In the genomic region with DNA sequence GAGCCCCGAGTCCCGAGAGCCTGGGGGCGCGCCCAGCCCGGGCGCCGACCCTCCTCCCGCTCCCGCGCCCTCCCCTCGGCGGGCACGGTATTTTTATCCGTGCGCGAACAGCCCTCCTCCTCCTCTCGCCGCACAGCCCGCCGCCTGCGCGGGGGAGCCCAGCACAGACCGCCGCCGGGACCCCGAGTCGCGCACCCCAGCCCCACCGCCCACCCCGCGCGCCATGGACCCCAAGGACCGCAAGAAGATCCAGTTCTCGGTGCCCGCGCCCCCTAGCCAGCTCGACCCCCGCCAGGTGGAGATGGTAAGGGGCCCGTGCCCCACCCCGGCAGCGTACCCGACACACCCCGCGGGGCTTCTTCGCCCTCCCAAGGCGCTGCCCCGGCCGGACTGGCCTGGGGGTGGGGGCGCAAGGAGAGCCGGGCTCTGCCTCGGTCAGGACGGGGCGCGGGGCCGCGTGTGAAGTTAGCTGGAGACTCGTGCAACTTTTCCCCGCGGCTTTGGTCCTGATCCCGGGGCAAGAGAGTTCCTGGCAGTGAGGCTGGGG, we compare ENCODE assay signal across 12 cellular contexts. TPM values are rescaled to one million over a fixed set of nuclear protein-coding genes. Genes with fewer than 3 reads are reported as not detected.
DNase-seq lines count a peak whose midpoint lies in the region; ATAC-seq and TF ChIP-seq lines count a peak whose summit lies in the region.
"Had no signal": no experiment of that assay in that cellular context is flagged by ENCODE, and none has a peak within 500 bp of the region (broad histone marks: within the 10 kb centered on the region; RNA-seq: fewer than 3 reads in every experiment).

No MANE protein-coding gene starts in this region.

- no peak overlapping the region for H4K8ac ChIP-seq in neuronal stem cell (ENCODE audit: low read depth, low read length)

- BruUV-seq in A673 (replicated peaks; lab: Mats Ljungman, UMichigan) (no TSS peak), PC-3 (replicated peaks; lab: Mats Ljungman, UMichigan) (no TSS peak)

- DNase-seq in A673 (ENCODE audit: low spot score) (no peak), PC-3 (no peak), fibroblast of lung (ENCODE audit: low read depth in 2 of 2) (no peak), neuronal stem cell (ENCODE audit: low spot score) (no peak), RKO (ENCODE audit: low spot score) (no peak), OCI-M1 (lab: John Stamatoyannopoulos, UW) (no peak)
- no peak for DNase-seq in activated CD8-positive, alpha-beta T cell treated with anti-CD3 and anti-CD28 coated beads, Interleukin-2, amount 10 ng/mL, durations not matched to agents 7 days and 5 days
- DNase-seq: cerebellar nuclear complex, NCI-H510A treated with DMSO at 0.1 percent for 48 hours had no signal

- H3K27ac ChIP-seq in A673 (ENCODE audit: low read depth, low read length, poor library complexity, severe bottlenecking): no peak overlapping the region
- no peak overlapping the region for H3K27ac ChIP-seq in PC-3 (ENCODE audit: low read length)
- no peak overlapping the region for H3K27ac ChIP-seq in fibroblast of lung (ENCODE audit: insufficient read depth, low read length)
- no peak overlapping the region for H3K27ac ChIP-seq in neuronal stem cell (replicated peaks; ENCODE audit: low read length)

- CTCF ChIA-PET in A673 (lab: Charles Lee): interaction anchor here (0.6 to 0.8 kb wide), 2 partner anchors 80 to 128 kb away, joined by 3 to 5 read pairs; no protein-coding TSS in a partner anchor
- CTCF ChIA-PET in PC-3 (lab: Charles Lee): interaction anchor here (0.6 to 0.7 kb wide), 2 partner anchors 80 to 126 kb away, joined by 3 to 6 read pairs; no protein-coding TSS in a partner anchor
- CTCF ChIA-PET in activated CD8-positive, alpha-beta T cell treated with anti-CD3 and anti-CD28 coated beads, Interleukin-2, amount 10 ng/mL, durations not matched to agents 7 days and 5 days (lab: Charles Lee): interaction anchor here (1.5 to 8.9 kb wide), 3 partner anchors 24 to 353 kb away, joined by 4 to 156 read pairs (median 105); a partner anchor contains a TSS

- H3K9me2 ChIP-seq in PC-3 (replicated peaks; ENCODE audit: low read length): no peaks in the 10 kb centered on the region

- H4K20me1 ChIP-seq in PC-3 (ENCODE audit: low read length): no peaks in the 10 kb centered on the region
- no peaks in the 10 kb centered on the region for H4K20me1 ChIP-seq in fibroblast of lung (ENCODE audit: control insufficient read depth, extremely low read depth, insufficient read depth, low read length)

- H3K36me3 Mint-ChIP-seq in activated CD8-positive, alpha-beta T cell treated with anti-CD3 and anti-CD28 coated beads, Interleukin-2, amount 10 ng/mL, durations not matched to agents 7 days and 5 days (ENCODE audit: low read depth): no peaks in the 10 kb centered on the region
- H3K36me3 Mint-ChIP-seq: CD14-positive monocyte had no signal

- intact Hi-C loops in A673 (cut with micrococcal nuclease; ENCODE audit: unreplicated experiment): no loop called here
- intact Hi-C loops in PC-3 (cut with micrococcal nuclease): no loop called here

- no peaks in the 10 kb centered on the region for H3K79me1 ChIP-seq in neuronal stem cell (ENCODE audit: low read depth, low read length)

- peaks cover 53% of the 10 kb centered on the region for H3K27me3 Mint-ChIP-seq in activated CD8-positive, alpha-beta T cell treated with anti-CD3 and anti-CD28 coated beads, Interleukin-2, amount 10 ng/mL, durations not matched to agents 7 days and 5 days (ENCODE audit: low read depth)

- peak overlapping the region; percentile 71 for H3K4me2 ChIP-seq in PC-3 (ENCODE audit: low read length)
- H3K4me2 ChIP-seq in fibroblast of lung (ENCODE audit: extremely low read depth, insufficient read depth, low read length): peak overlapping the region; percentile 13
- H3K4me2 ChIP-seq in neuronal stem cell (ENCODE audit: insufficient read depth, low read length, poor library complexity, severe bottlenecking): peak overlapping the region; percentile 89

- no peak overlapping the region for H3K27ac Mint-ChIP-seq in activated CD8-positive, alpha-beta T cell treated with anti-CD3 and anti-CD28 coated beads, Interleukin-2, amount 10 ng/mL, durations not matched to agents 7 days and 5 days
- H3K27ac Mint-ChIP-seq: T-helper 2 cell treated with Interferon-gamma antibody and Interleukin-4, amounts not matched to agents 5 μg/mL and 100 μg/mL, for 36 hours had no signal

- POLR2A ChIA-PET in A673 (lab: Charles Lee; ENCODE audit: low non-redundant PET) (no interaction called here), PC-3 (lab: Charles Lee; ENCODE audit: unreplicated experiment) (no interaction called here)
- POLR2A ChIA-PET in activated CD8-positive, alpha-beta T cell treated with anti-CD3 and anti-CD28 coated beads, Interleukin-2, amount 10 ng/mL, durations not matched to agents 7 days and 5 days (lab: Charles Lee): no interaction called here

- no peak overlapping the region for H3K23ac ChIP-seq in neuronal stem cell (ENCODE audit: low read depth, low read length, poor library complexity)

- TF ChIP-seq CTCF in A673 (conservative IDR thresholded peaks at IDR 0.05; ENCODE audit: low read depth, low read length) (no peak), PC-3 (conservative IDR thresholded peaks at IDR 0.05; ENCODE audit: low read depth, low read length) (no peak), fibroblast of lung (conservative IDR thresholded peaks at IDR 0.05 in 1 of 2, IDR thresholded peaks at IDR 0.05 in 1 of 2; ENCODE audit: low read depth in 1 of 2, low read length in 2 of 2) (no peak)

- H3K4me3 ChIP-seq in A673 (ENCODE audit: low read depth, low read length, poor library complexity, severe bottlenecking) (peak overlapping the region; percentile 52), PC-3 (ENCODE audit: low read length) (peak overlapping the region; percentile 53), fibroblast of lung (replicated peaks in 1 of 4; ENCODE audit: control extremely low read depth in 1 of 4, insufficient read depth in 1 of 4, low read depth in 3 of 4, low read length in 4 of 4) (peak overlapping the region in 1 of 4 experiments; percentile 38), neuronal stem cell (ENCODE audit: low read length in 2 of 2) (peak overlapping the region; percentile 40 to 77)

- no peak overlapping the region for H4K91ac ChIP-seq in neuronal stem cell (ENCODE audit: low read depth, low read length, poor library complexity)

- no peak overlapping the region for H3K4ac ChIP-seq in neuronal stem cell (ENCODE audit: low read length)

- H3K79me2 ChIP-seq in PC-3 (ENCODE audit: low read length) (no peaks in the 10 kb centered on the region), fibroblast of lung (ENCODE audit: control insufficient read depth, insufficient read depth, low read length) (no peaks in the 10 kb centered on the region)

- no peak overlapping the region for H2BK120ac ChIP-seq in neuronal stem cell (ENCODE audit: low read depth, low read length)

- H3K9me3 ChIP-seq in A673 (ENCODE audit: low read depth, low read length, poor library complexity, severe bottlenecking): no peaks in the 10 kb centered on the region
- no peaks in the 10 kb centered on the region for H3K9me3 ChIP-seq in PC-3 (ENCODE audit: low read length)
- H3K9me3 ChIP-seq in fibroblast of lung (ENCODE audit: control insufficient read depth, insufficient read depth, low read depth, low read length): no peaks in the 10 kb centered on the region
- no peaks in the 10 kb centered on the region for H3K9me3 ChIP-seq in neuronal stem cell (replicated peaks in 1 of 2; ENCODE audit: control insufficient read depth in 2 of 2, insufficient read depth in 1 of 2, low read depth in 1 of 2, low read length in 2 of 2)

- no peaks in the 10 kb centered on the region for H3K9me3 Mint-ChIP-seq in activated CD8-positive, alpha-beta T cell treated with anti-CD3 and anti-CD28 coated beads, Interleukin-2, amount 10 ng/mL, durations not matched to agents 7 days and 5 days (ENCODE audit: insufficient read depth)
- H3K9me3 Mint-ChIP-seq: T-helper 2 cell treated with Interferon-gamma antibody and Interleukin-4, amounts not matched to agents 5 μg/mL and 100 μg/mL, for 36 hours had no signal

- H3K14ac ChIP-seq in neuronal stem cell (ENCODE audit: low read length): no peak overlapping the region

- H3K9ac ChIP-seq in PC-3 (ENCODE audit: low read length): no peak overlapping the region
- no peak overlapping the region for H3K9ac ChIP-seq in fibroblast of lung (ENCODE audit: insufficient read depth, low read length)
- H3K9ac ChIP-seq in neuronal stem cell (ENCODE audit: low read depth, low read length, poor library complexity): peak overlapping the region; percentile 30

- H3K18ac ChIP-seq in neuronal stem cell (ENCODE audit: low read length): peak overlapping the region; percentile 63

- peak overlapping the region; percentile 10 for H2BK12ac ChIP-seq in neuronal stem cell (ENCODE audit: low read length)

- peaks cover 6% of the 10 kb centered on the region for H3K4me1 ChIP-seq in A673 (ENCODE audit: insufficient read depth, low read length, poor library complexity, severe bottlenecking)
- peaks cover 14% of the 10 kb centered on the region for H3K4me1 ChIP-seq in PC-3 (ENCODE audit: insufficient read depth, low read length)
- no peaks in the 10 kb centered on the region for H3K4me1 ChIP-seq in fibroblast of lung (ENCODE audit: control insufficient read depth, extremely low read depth, insufficient read depth, low read length)
- H3K4me1 ChIP-seq in neuronal stem cell (ENCODE audit: control insufficient read depth in 2 of 2, insufficient read depth in 1 of 2, low read depth in 1 of 2, low read length in 2 of 2): peaks cover 9 to 13% of the 10 kb centered on the region in 2 donors

- peak overlapping the region; percentile 56 for H2AK5ac ChIP-seq in neuronal stem cell (ENCODE audit: low read depth, low read length)

- no peak overlapping the region for H2BK5ac ChIP-seq in neuronal stem cell (ENCODE audit: low read length)

- H3K36me3 ChIP-seq in A673 (ENCODE audit: insufficient read depth, low read length, poor library complexity, severe bottlenecking) (no peaks in the 10 kb centered on the region), PC-3 (ENCODE audit: low read depth, low read length) (no peaks in the 10 kb centered on the region), fibroblast of lung (ENCODE audit: control insufficient read depth, insufficient read depth, low read length) (no peaks in the 10 kb centered on the region), neuronal stem cell (replicated peaks in 1 of 2; ENCODE audit: control insufficient read depth in 2 of 2, insufficient read depth in 2 of 2, low read length in 2 of 2) (no peaks in the 10 kb centered on the region)

- no CpG with 5 or more reads among the region's 60 CpGs for WGBS in neuronal stem cell (ENCODE audit: extremely low coverage in 2 of 2, insufficient read length in 2 of 2, insufficient replicate concordance in 1 of 2), 2 donors

- no peaks in the 10 kb centered on the region for H3F3A ChIP-seq in PC-3 (ENCODE audit: low read length, unreplicated experiment)

- H3K4me3 Mint-ChIP-seq in activated CD8-positive, alpha-beta T cell treated with anti-CD3 and anti-CD28 coated beads, Interleukin-2, amount 10 ng/mL, durations not matched to agents 7 days and 5 days: no peak overlapping the region
- H3K4me3 Mint-ChIP-seq: T-helper 2 cell treated with Interferon-gamma antibody and Interleukin-4, amounts not matched to agents 5 μg/mL and 100 μg/mL, for 36 hours had no signal

- H3K27me3 ChIP-seq in A673 (replicated peaks; ENCODE audit: insufficient read depth, low read depth, low read length, poor library complexity): no peaks in the 10 kb centered on the region
- H3K27me3 ChIP-seq in PC-3 (ENCODE audit: low read length): peaks cover 13% of the 10 kb centered on the region
- peaks cover 56% of the 10 kb centered on the region for H3K27me3 ChIP-seq in fibroblast of lung (ENCODE audit: control insufficient read depth, insufficient read depth, low read length)
- peaks cover 2 to 81% (median 43%) of the 10 kb centered on the region in 3 experiments for H3K27me3 ChIP-seq in neuronal stem cell (ENCODE audit: control insufficient read depth in 3 of 3, insufficient read depth in 3 of 3, low read depth in 1 of 3, low read length in 3 of 3)

- H3K4me1 Mint-ChIP-seq in activated CD8-positive, alpha-beta T cell treated with anti-CD3 and anti-CD28 coated beads, Interleukin-2, amount 10 ng/mL, durations not matched to agents 7 days and 5 days (ENCODE audit: low read depth): peaks cover 35% of the 10 kb centered on the region

- H2AFZ ChIP-seq in PC-3 (ENCODE audit: low read length): peak overlapping the region; percentile 61; the same call in 1 of the 2 replicates
- no peak overlapping the region for H2AFZ ChIP-seq in fibroblast of lung (ENCODE audit: low read length)
- peak overlapping the region; percentile 84 for H2AFZ ChIP-seq in neuronal stem cell (ENCODE audit: low read length)

- ATAC-seq in PC-3 (no peak), GM21423 (IDR thresholded peaks at IDR 0.05; ENCODE audit: unreplicated experiment) (no peak)
- no peak for ATAC-seq in activated CD8-positive, alpha-beta T cell treated with anti-CD3 and anti-CD28 coated beads, Interleukin-2, amount 10 ng/mL, durations not matched to agents 7 days and 5 days

- H2BK15ac ChIP-seq in neuronal stem cell (ENCODE audit: low read length): peak overlapping the region; percentile 42

RNA-seq across cellular contexts. Expression of a gene that starts 0.5 kb away (rescaled TPM):
- 8.2 and 11.7 TPM in 2 replicates for total RNA-seq in A673 (2021)
- total RNA-seq in PC-3 (2014; rRNA removed): 2.9 and 3.1 TPM in 2 replicates
- under 0.01 and 0.26 TPM in 2 replicates for total RNA-seq in fibroblast of lung
- polyA plus RNA-seq in fibroblast of lung: 0.05 TPM in 1 of 2 replicates, not detected in the other
- polyA plus RNA-seq in fibroblast of lung (2012): 0.08 TPM in 1 of 2 replicates, not detected in the other
- not detected in 2 replicates for polyA minus RNA-seq in fibroblast of lung (ENCODE audit: low replicate concordance)
- 0.39 TPM for polyA plus RNA-seq in neuronal stem cell (2013, experiment 1 of 2)
- 0.21 TPM for polyA plus RNA-seq in neuronal stem cell (2013, experiment 2 of 2)
- not detected for total RNA-seq in activated CD8-positive, alpha-beta T cell treated with anti-CD3 and anti-CD28 coated beads, Interleukin-2, amount 10 ng/mL, durations not matched to agents 7 days and 5 days
- polyA plus RNA-seq: CD14-positive monocyte had no signal

RNA-seq across cellular contexts. Expression of a gene that starts 9.7 kb away (rescaled TPM):
- total RNA-seq in A673 (2021) (21.3 and 31.4 TPM in 2 replicates), PC-3 (2014; rRNA removed) (30.5 and 56.4 TPM in 2 replicates), fibroblast of lung (28.0 and 31.7 TPM in 2 replicates)
- polyA plus RNA-seq in fibroblast of lung: 30.4 and 43.1 TPM in 2 replicates
- polyA plus RNA-seq in fibroblast of lung (2012): 24.5 and 28.5 TPM in 2 replicates
- 109 and 119 TPM in 2 replicates for polyA minus RNA-seq in fibroblast of lung (ENCODE audit: low replicate concordance)
- 65.0 TPM for polyA plus RNA-seq in neuronal stem cell (2013, experiment 1 of 2)
- 70.1 TPM for polyA plus RNA-seq in neuronal stem cell (2013, experiment 2 of 2)
- total RNA-seq in activated CD8-positive, alpha-beta T cell treated with anti-CD3 and anti-CD28 coated beads, Interleukin-2, amount 10 ng/mL, durations not matched to agents 7 days and 5 days: 10 to 100 TPM; 69.0 to 72.1 TPM

RNA-seq across cellular contexts. Expression of a gene that starts 19.5 kb away (rescaled TPM):
- total RNA-seq in A673 (2021) (not detected in 2 replicates), PC-3 (2014; rRNA removed) (not detected in 2 replicates), fibroblast of lung (not detected in 2 replicates)
- not detected in 2 replicates for polyA plus RNA-seq in fibroblast of lung
- polyA plus RNA-seq in fibroblast of lung (2012): not detected in 2 replicates
- not detected in 2 replicates for polyA minus RNA-seq in fibroblast of lung (ENCODE audit: low replicate concordance)
- not detected for polyA plus RNA-seq in neuronal stem cell (2013, experiment 1 of 2)
- not detected for polyA plus RNA-seq in neuronal stem cell (2013, experiment 2 of 2)
- total RNA-seq in activated CD8-positive, alpha-beta T cell treated with anti-CD3 and anti-CD28 coated beads, Interleukin-2, amount 10 ng/mL, durations not matched to agents 7 days and 5 days: not detected
- polyA plus RNA-seq: CD14-positive monocyte had no signal

RNA-seq across cellular contexts. Expression of a gene that starts 37.9 kb away (rescaled TPM):
- 0.54 and 0.79 TPM in 2 replicates for total RNA-seq in A673 (2021)
- 0.12 and 0.51 TPM in 2 replicates for total RNA-seq in PC-3 (2014; rRNA removed)
- 0.17 and 0.26 TPM in 2 replicates for total RNA-seq in fibroblast of lung
- 0.05 TPM in 1 of 2 replicates, not detected in the other for polyA plus RNA-seq in fibroblast of lung
- polyA plus RNA-seq in fibroblast of lung (2012): 0.09 and 0.16 TPM in 2 replicates
- 0.19 and 1.2 TPM in 2 replicates for polyA minus RNA-seq in fibroblast of lung (ENCODE audit: low replicate concordance)
- 0.88 TPM for polyA plus RNA-seq in neuronal stem cell (2013, experiment 1 of 2)
- polyA plus RNA-seq in neuronal stem cell (2013, experiment 2 of 2): 0.87 TPM
- total RNA-seq in activated CD8-positive, alpha-beta T cell treated with anti-CD3 and anti-CD28 coated beads, Interleukin-2, amount 10 ng/mL, durations not matched to agents 7 days and 5 days: 1 to 10 TPM; 1.3 to 1.8 TPM
- polyA plus RNA-seq: CD14-positive monocyte had no signal

RNA-seq across cellular contexts. Expression of a gene that starts 41.0 kb away (rescaled TPM):
- total RNA-seq in A673 (2021) (not detected in 2 replicates), PC-3 (2014; rRNA removed) (1.2 and 1.4 TPM in 2 replicates), fibroblast of lung (not detected in 2 replicates)
- polyA plus RNA-seq in fibroblast of lung: not detected in 2 replicates
- polyA plus RNA-seq in fibroblast of lung (2012): not detected in 2 replicates
- polyA minus RNA-seq in fibroblast of lung (ENCODE audit: low replicate concordance): not detected in 2 replicates
- polyA plus RNA-seq in neuronal stem cell (2013, experiment 1 of 2): 0.95 TPM
- polyA plus RNA-seq in neuronal stem cell (2013, experiment 2 of 2): 1.0 TPM
- not detected for total RNA-seq in activated CD8-positive, alpha-beta T cell treated with anti-CD3 and anti-CD28 coated beads, Interleukin-2, amount 10 ng/mL, durations not matched to agents 7 days and 5 days
- polyA plus RNA-seq: CD14-positive monocyte had no signal

Comparison
In these comparisons a context has a peak if more than half of its experiments do, and no peak if none do; other contexts are left out.
1. H3K4me2 ChIP-seq: peak in every context shown above with its lines; median percentile 89 in neuronal stem cell; 71 in PC-3; 13 in fibroblast of lung.